In genomic region chr12:6921996-6922935, GRCh38 we compare ENCODE assay signal across 1 cellular context.
TF ChIP-seq lines count a peak whose summit lies in the region.

No MANE protein-coding gene starts in this region.

TF ChIP-seq in GM12878, 131 proteins besides CTCF, POLR2A, EP300 and RAD21:
- TF ChIP-seq TCF3 (IDR thresholded peaks at IDR 0.05; ENCODE audit: borderline replicate concordance, insufficient read depth, low read depth, low read length): 0 out of 2 replicates have a peak, but pooled peaks have one; percentile 47
- TF ChIP-seq EED (IDR thresholded peaks at IDR 0.05; ENCODE audit: low read depth): 0 out of 2 replicates have a peak, but pooled peaks have one; percentile 31
- TF ChIP-seq USF1 (IDR thresholded peaks at IDR 0.05; ENCODE audit: borderline replicate concordance, extremely low read length, insufficient read depth, low read depth, low read length): no peak
- TF ChIP-seq TCF12 (IDR thresholded peaks at IDR 0.05; ENCODE audit: low read depth, low read length): 0 out of 2 replicates have a peak, but pooled peaks have one; percentile 49
